In genomic region chr7:5507026-5507425, GRCh38 we compare ENCODE assay signal across 18 cellular contexts. TPM values are rescaled to one million over a fixed set of nuclear protein-coding genes. Genes with fewer than 3 reads are reported as not detected.
DNase-seq lines count a peak whose midpoint lies in the region; ATAC-seq and TF ChIP-seq lines count a peak whose summit lies in the region.
"Had no signal": no experiment of that assay in that cellular context is flagged by ENCODE, and none has a peak within 500 bp of the region (broad histone marks: within the 10 kb centered on the region; RNA-seq: fewer than 3 reads in every experiment).

No MANE protein-coding gene starts in this region.

- ATAC-seq in HG02840 (IDR thresholded peaks at IDR 0.05; ENCODE audit: low FRiP score, unreplicated experiment), result no peak
- ATAC-seq: HepG2, PC-3 had no signal

- H3K27me3 Mint-ChIP-seq in dendritic cell treated with granulocyte-macrophage colony-stimulating factor and Interleukin-4, amounts not matched to agents 40 ng/mL and 50 ng/mL, for 4 days, result no peaks in the 10 kb centered on the region

- POLR2A ChIA-PET in RWPE1 (lab: Yijun Ruan, JAX; ENCODE audit: low non-redundant PET), result no interaction called here

- no peaks in the 10 kb centered on the region for H3K9me3 Mint-ChIP-seq in dendritic cell treated with granulocyte-macrophage colony-stimulating factor and Interleukin-4, amounts not matched to agents 40 ng/mL and 50 ng/mL, for 4 days

- H3K36me3 Mint-ChIP-seq in dendritic cell treated with granulocyte-macrophage colony-stimulating factor and Interleukin-4, amounts not matched to agents 40 ng/mL and 50 ng/mL, for 4 days (ENCODE audit: low read depth), result peaks cover 25% of the 10 kb centered on the region

- DNase-seq in M059J (ENCODE audit: low read depth) (peak; percentile 21), RWPE1 (ENCODE audit: low spot score) (no peak), osteoblast (ENCODE audit: insufficient read length, low spot score, missing footprints) (peak; percentile 34), SW 1271 (lab: John Stamatoyannopoulos, UW) (no peak), cortex of kidney (lab: John Stamatoyannopoulos, UW) (no peak), NCI-H2196 treated with DMSO at 0.1 percent for 48 hours (lab: John Stamatoyannopoulos, UW; ENCODE audit: unreplicated experiment) (no peak)
- DNase-seq: AML-193, DMS79 treated with DMSO at 0.1 percent for 48 hours, KG1, NCI-H1417 treated with DMSO at 0.1 percent for 48 hours, NCI-H1930, NCI-H524 treated with DMSO at 0.1 percent for 48 hours, PC-3, SJCRH30 had no signal

- H3K4me3 Mint-ChIP-seq in dendritic cell treated with granulocyte-macrophage colony-stimulating factor and Interleukin-4, amounts not matched to agents 40 ng/mL and 50 ng/mL, for 4 days, result no peak overlapping the region

- H3K36me3 ChIP-seq in osteoblast (ENCODE audit: insufficient read depth, low read length), result peaks cover 6% of the 10 kb centered on the region

- TF ChIP-seq CTCF in RWPE1 (conservative IDR thresholded peaks at IDR 0.05; ENCODE audit: low read depth), result no peak
- no peak for TF ChIP-seq CTCF in osteoblast (IDR thresholded peaks at IDR 0.05; ENCODE audit: extremely low read depth, low read depth, low read length)

- peaks cover 43% of the 10 kb centered on the region for H3K4me1 Mint-ChIP-seq in dendritic cell treated with granulocyte-macrophage colony-stimulating factor and Interleukin-4, amounts not matched to agents 40 ng/mL and 50 ng/mL, for 4 days (ENCODE audit: low read depth)

- no peaks in the 10 kb centered on the region for H3K27me3 ChIP-seq in osteoblast (ENCODE audit: insufficient read depth, low read length)
- H3K27me3 ChIP-seq: SJCRH30 had no signal

- no peak overlapping the region for H2AFZ ChIP-seq in osteoblast (ENCODE audit: low read length)

- H3K4me1 ChIP-seq in osteoblast (ENCODE audit: insufficient read depth, low read length), result peaks cover 7% of the 10 kb centered on the region
- H3K4me1 ChIP-seq: SJCRH30 had no signal

- no peak overlapping the region for H3K4me2 ChIP-seq in osteoblast (ENCODE audit: insufficient read depth, low read length)

- intact Hi-C loops in dendritic cell treated with granulocyte-macrophage colony-stimulating factor and Interleukin-4, amounts not matched to agents 40 ng/mL and 50 ng/mL, for 4 days (cut with micrococcal nuclease), result no loop called here

- CTCF ChIA-PET in RWPE1 (lab: Yijun Ruan, JAX), result interaction anchor here (0.6 kb wide), 2 partner anchors 25 to 52 kb away, joined by 3 to 4 read pairs; no protein-coding TSS in a partner anchor

- peak overlapping the region; percentile 46 for H3K27ac Mint-ChIP-seq in dendritic cell treated with granulocyte-macrophage colony-stimulating factor and Interleukin-4, amounts not matched to agents 40 ng/mL and 50 ng/mL, for 4 days

- no peaks in the 10 kb centered on the region for H3K9me3 ChIP-seq in osteoblast (ENCODE audit: low read depth, low read length)
- H3K9me3 ChIP-seq: SJCRH30 had no signal

- peak overlapping the region; percentile 99 for H3K27ac ChIP-seq in RWPE1
- H3K27ac ChIP-seq in osteoblast (ENCODE audit: low read depth, low read length), result no peak overlapping the region
- H3K27ac ChIP-seq: C4-2B, SJCRH30 had no signal

- peaks cover 11% of the 10 kb centered on the region for H4K20me1 ChIP-seq in osteoblast (ENCODE audit: insufficient read depth, low read length)

- peaks cover 62% of the 10 kb centered on the region for H3K79me2 ChIP-seq in osteoblast (ENCODE audit: insufficient read depth, low read length)

- H3K4me3 ChIP-seq in osteoblast (ENCODE audit: insufficient read depth, low read length), result no peak overlapping the region
- H3K4me3 ChIP-seq: SJCRH30 had no signal

RNA-seq across cellular contexts. Expression of gene FBXL18, which starts 6.6 kb away (rescaled TPM):
- total RNA-seq in M059J (2014; rRNA removed; shearing (Covaris generic)), result 7.3 and 9.9 TPM in 2 replicates
- total RNA-seq in osteoblast, result 8.8 and 9.4 TPM in 2 replicates

RNA-seq across cellular contexts. Expression of gene ACTB, which starts 23.4 kb away (rescaled TPM):
- total RNA-seq in M059J (2014; rRNA removed; shearing (Covaris generic)), result 4,982 and 5,940 TPM in 2 replicates
- total RNA-seq in osteoblast, result 3,672 and 4,357 TPM in 2 replicates

Comparison
In these comparisons a context has a peak if more than half of its experiments do, and no peak if none do; other contexts are left out.
1. DNase-seq: peak in M059J (single experiment) and osteoblast (single experiment); none in RWPE1 (single experiment), SW 1271 (0 of 2), cortex of kidney (single experiment) and NCI-H2196 treated with DMSO at 0.1 percent for 48 hours (single experiment).